1 cellular context compared by ENCODE assay signal in genomic region chr12:57522887-57523705, GRCh38.
TF ChIP-seq lines count a peak whose summit lies in the region.

No MANE protein-coding gene starts in this region.

TF ChIP-seq in K562, 482 proteins besides CTCF, POLR2A, EP300 and RAD21 (continued from another document):
- no peak for TF ChIP-seq USF2 (CRISPR knock-in tag; IDR thresholded peaks at IDR 0.05)
- no peak for TF ChIP-seq PHB2 (IDR thresholded peaks at IDR 0.05; ENCODE audit: low read depth)
- TF ChIP-seq CHD7 (IDR thresholded peaks at IDR 0.05; ENCODE audit: low read depth, low read length): no peak
- 0 out of 2 replicates have a peak, but pooled peaks have one; percentile 37 for TF ChIP-seq E2F5 (CRISPR knock-in tag; IDR thresholded peaks at IDR 0.05)
- TF ChIP-seq RFX5 (IDR thresholded peaks at IDR 0.05; ENCODE audit: low read depth, low read length): no peak
